Comparison of ENCODE assay signal across 24 cellular contexts in the genomic region with DNA sequence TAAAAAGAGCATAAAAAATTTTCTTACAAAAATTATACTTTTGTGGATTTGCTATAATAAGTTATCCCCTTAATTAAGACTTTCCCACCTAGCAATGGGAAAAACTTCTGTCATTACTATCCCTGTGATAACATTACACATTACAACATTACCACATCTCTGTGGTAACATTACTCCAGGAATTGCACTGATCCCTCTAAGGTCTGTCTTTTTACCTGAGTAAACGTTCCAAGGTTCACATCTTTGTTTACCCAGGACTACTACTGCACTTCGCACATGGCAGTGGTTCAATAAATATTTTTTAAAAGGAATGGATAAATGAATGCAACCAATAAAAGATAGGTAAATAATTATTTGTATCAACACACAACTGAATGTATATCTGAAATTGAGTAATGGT.
"Had no signal": no experiment of that assay in that cellular context is flagged by ENCODE, and none has a peak within 500 bp of the region (broad histone marks: within the 10 kb centered on the region; RNA-seq: fewer than 3 reads in every experiment).

No MANE protein-coding gene starts in this region.

- H3K4me1 ChIP-seq: colonic mucosa, esophagus squamous epithelium, thyroid gland, upper lobe of left lung, vagina had no signal

- H3K27ac ChIP-seq: colonic mucosa, epithelial cell of prostate, esophagus squamous epithelium, skin epidermis, thyroid gland, upper lobe of left lung, vagina, WERI-Rb-1 had no signal

- H3K4me3 ChIP-seq: colonic mucosa, esophagus squamous epithelium, skin epidermis, thyroid gland, upper lobe of left lung, vagina had no signal

- ATAC-seq: activated CD4-positive, CD25-positive, alpha-beta regulatory T cell treated with anti-CD3 and anti-CD28 coated beads, Interleukin-2, amount 50 U/mL, for 24 hours; naive thymus-derived CD4-positive, alpha-beta T cell; sciatic nerve; stimulated activated memory B cell treated with anti-CD40 and anti-IgM and Interleukin-4, amounts not matched to agents 10 μg/mL and 1 μg/mL and 100 μg/mL, for 72 hours; stimulated activated naive CD8-positive, alpha-beta T cell treated with anti-CD3 and anti-CD28 coated beads, Interleukin-15, amount 100 ng/mL, for 72 hours had no signal

- H3K36me3 ChIP-seq: colonic mucosa, esophagus squamous epithelium, thyroid gland, upper lobe of left lung, vagina, WERI-Rb-1 had no signal

- DNase-seq: activated CD4-positive, alpha-beta T cell treated with anti-CD3 and anti-CD28 coated beads for 48 hours; activated CD4-positive, alpha-beta T cell treated with anti-CD3 and anti-CD28 coated beads, Interleukin-2, amount 50 U/mL, for 48 hours; activated CD8-positive, alpha-beta memory T cell treated with anti-CD3 and anti-CD28 coated beads for 24 hours; activated effector memory CD4-positive, alpha-beta T cell treated with Interleukin-2 at 50 U/mL for 16 hours; activated naive CD4-positive, alpha-beta T cell treated with Interleukin-2 at 50 U/mL for 16 hours; anterior cingulate cortex; colonic mucosa; effector CD8-positive, alpha-beta T cell; esophagus squamous epithelium; foreskin melanocyte; naive thymus-derived CD4-positive, alpha-beta T cell; stimulated activated CD4-positive, alpha-beta T cell treated with anti-CD3 and anti-CD28 coated beads, Interleukin-1b, Interleukin-23, amount 100 ng/mL, for 48 hours; stimulated activated CD4-positive, alpha-beta T cell treated with anti-CD3 and anti-CD28 coated beads, Interleukin-4, amount 100 ng/mL, for 4 hours; stimulated activated CD8-positive, alpha-beta memory T cell treated with anti-CD3 and anti-CD28 coated beads, Interleukin-4, amount 100 ng/mL, for 48 hours; stimulated activated naive CD8-positive, alpha-beta T cell treated with anti-CD3 and anti-CD28 coated beads, Interleukin-15, amount 100 ng/mL, for 72 hours; thyroid gland; upper lobe of left lung; WERI-Rb-1 had no signal

- H3K27me3 ChIP-seq: colonic mucosa, esophagus squamous epithelium, thyroid gland, upper lobe of left lung, vagina had no signal

- H3K9me3 ChIP-seq: colonic mucosa, esophagus squamous epithelium, thyroid gland, upper lobe of left lung, vagina had no signal
